ENCODE assay signal across 17 cellular contexts in genomic region chrX:154607976-154608375, GRCh38. TPM values are rescaled to one million over a fixed set of nuclear protein-coding genes. Genes with fewer than 3 reads are reported as not detected.
"Had no signal": no experiment of that assay in that cellular context is flagged by ENCODE, and none has a peak within 500 bp of the region (broad histone marks: within the 10 kb centered on the region; RNA-seq: fewer than 3 reads in every experiment).

No MANE protein-coding gene starts in this region.

RNA-seq across cellular contexts. Expression of gene CTAG1B, which starts 11.1 kb away (rescaled TPM):
- total RNA-seq: activated B cell treated with CpG ODN at 0.5 μM for 24 hours; activated CD4-positive, alpha-beta memory T cell treated with anti-CD3 and anti-CD28 coated beads for 36 hours; activated CD4-positive, alpha-beta T cell treated with anti-CD3 and anti-CD28 coated beads, Interleukin-2, amount 10 ng/mL, durations not matched to agents 24 days and 14 days; activated CD8-positive, alpha-beta memory T cell treated with anti-CD3 and anti-CD28 coated beads for 36 hours; activated CD8-positive, alpha-beta T cell treated with anti-CD3 and anti-CD28 coated beads for 36 hours; activated naive CD4-positive, alpha-beta T cell treated with anti-CD3 and anti-CD28 coated beads for 36 hours; activated naive CD4-positive, alpha-beta T cell treated with anti-CD3 and anti-CD28 coated beads, Interleukin-2, amount 50 U/mL, for 72 hours; activated naive CD8-positive, alpha-beta T cell treated with anti-CD3 and anti-CD28 coated beads for 36 hours; activated T-cell treated with anti-CD3 and anti-CD28 coated beads, Interleukin-2, amount 50 U/mL, for 4 hours; activated T-cell treated with anti-CD3 and anti-CD28 coated beads, Interleukin-2, amount 50 U/mL, for 72 hours; activated T-helper 1 cell treated with anti-CD3 and anti-CD28 coated beads, Interleukin-12 subunit alpha, Interleukin-12 subunit beta, Interleukin-2, Interleukin-4 antibody, amounts not matched to agents 30 ng/mL and 10 ng/mL and 1 ng/mL, durations not matched to agents 14 hours and 24 hours and 36 hours; activated T-helper 17 cell treated with anti-CD3 and anti-CD28 coated beads, Interleukin-2, amount 50 U/mL, for 72 hours; adrenal gland; aorta; astrocyte; body of pancreas had no signal

RNA-seq across cellular contexts. Expression of gene CTAG1A, which starts 23.0 kb away (rescaled TPM):
- total RNA-seq: activated B cell treated with CpG ODN at 0.5 μM for 24 hours; activated CD4-positive, alpha-beta memory T cell treated with anti-CD3 and anti-CD28 coated beads for 36 hours; activated CD4-positive, alpha-beta T cell treated with anti-CD3 and anti-CD28 coated beads, Interleukin-2, amount 10 ng/mL, durations not matched to agents 24 days and 14 days; activated CD8-positive, alpha-beta memory T cell treated with anti-CD3 and anti-CD28 coated beads for 36 hours; activated CD8-positive, alpha-beta T cell treated with anti-CD3 and anti-CD28 coated beads for 36 hours; activated naive CD4-positive, alpha-beta T cell treated with anti-CD3 and anti-CD28 coated beads for 36 hours; activated naive CD4-positive, alpha-beta T cell treated with anti-CD3 and anti-CD28 coated beads, Interleukin-2, amount 50 U/mL, for 72 hours; activated naive CD8-positive, alpha-beta T cell treated with anti-CD3 and anti-CD28 coated beads for 36 hours; activated T-cell treated with anti-CD3 and anti-CD28 coated beads, Interleukin-2, amount 50 U/mL, for 4 hours; activated T-cell treated with anti-CD3 and anti-CD28 coated beads, Interleukin-2, amount 50 U/mL, for 72 hours; activated T-helper 1 cell treated with anti-CD3 and anti-CD28 coated beads, Interleukin-12 subunit alpha, Interleukin-12 subunit beta, Interleukin-2, Interleukin-4 antibody, amounts not matched to agents 30 ng/mL and 10 ng/mL and 1 ng/mL, durations not matched to agents 14 hours and 24 hours and 36 hours; activated T-helper 17 cell treated with anti-CD3 and anti-CD28 coated beads, Interleukin-2, amount 50 U/mL, for 72 hours; adrenal gland; aorta; astrocyte; body of pancreas had no signal

RNA-seq across cellular contexts. Expression of gene CTAG2, which starts 45.4 kb away (rescaled TPM):
- total RNA-seq: activated B cell treated with CpG ODN at 0.5 μM for 24 hours; activated CD4-positive, alpha-beta memory T cell treated with anti-CD3 and anti-CD28 coated beads for 36 hours; activated CD4-positive, alpha-beta T cell treated with anti-CD3 and anti-CD28 coated beads, Interleukin-2, amount 10 ng/mL, durations not matched to agents 24 days and 14 days; activated CD8-positive, alpha-beta T cell treated with anti-CD3 and anti-CD28 coated beads for 36 hours; activated naive CD4-positive, alpha-beta T cell treated with anti-CD3 and anti-CD28 coated beads for 36 hours; activated naive CD4-positive, alpha-beta T cell treated with anti-CD3 and anti-CD28 coated beads, Interleukin-2, amount 50 U/mL, for 72 hours; activated T-cell treated with anti-CD3 and anti-CD28 coated beads, Interleukin-2, amount 50 U/mL, for 72 hours; activated T-helper 1 cell treated with anti-CD3 and anti-CD28 coated beads, Interleukin-12 subunit alpha, Interleukin-12 subunit beta, Interleukin-2, Interleukin-4 antibody, amounts not matched to agents 30 ng/mL and 10 ng/mL and 1 ng/mL, durations not matched to agents 14 hours and 24 hours and 36 hours; activated T-helper 17 cell treated with anti-CD3 and anti-CD28 coated beads, Interleukin-2, amount 50 U/mL, for 72 hours; aorta; astrocyte; body of pancreas; breast epithelium had no signal
